ENCODE assay signal across 9 cellular contexts in genomic region chr11:59053387-59053786, GRCh38. TPM values are rescaled to one million over a fixed set of nuclear protein-coding genes. Genes with fewer than 3 reads are reported as not detected.
DNase-seq lines count a peak whose midpoint lies in the region; ATAC-seq and TF ChIP-seq lines count a peak whose summit lies in the region.
"Had no signal": no experiment of that assay in that cellular context is flagged by ENCODE, and none has a peak within 500 bp of the region (broad histone marks: within the 10 kb centered on the region; RNA-seq: fewer than 3 reads in every experiment).

No MANE protein-coding gene starts in this region.

- H3K27ac ChIP-seq in SK-N-SH (ENCODE audit: low read depth in 2 of 2, low read length in 1 of 2) (no peak overlapping the region), right cardiac atrium (ENCODE audit: low read length) (no peak overlapping the region), smooth muscle cell (ENCODE audit: low read depth) (no peak overlapping the region)
- H3K27ac ChIP-seq: skin epidermis had no signal

- DNase-seq in NCI-H446 (lab: John Stamatoyannopoulos, UW), result peak; percentile 24 to 67
- DNase-seq in NCI-H446 treated with DMSO at 0.1 percent for 48 hours (lab: John Stamatoyannopoulos, UW), result no peak
- peak; percentile 21 for DNase-seq in SK-N-SH
- peak; percentile 82 for DNase-seq in activated naive CD4-positive, alpha-beta T cell treated with anti-CD3 and anti-CD28 coated beads, Interleukin-2, amount 50 U/mL, for 16 hours
- DNase-seq in right cardiac atrium, result peak; percentile 68 to 85 (median 72)
- DNase-seq in smooth muscle cell (lab: John Stamatoyannopoulos, UW; ENCODE audit: unreplicated experiment), result no peak
- DNase-seq in GF-D8 (lab: John Stamatoyannopoulos, UW), result no peak

- POLR2A ChIA-PET in SK-N-SH (lab: Yijun Ruan, JAX), result interaction anchor here (1.0 kb wide), 1 partner anchor 82 kb away, joined by 3 read pairs; no protein-coding TSS in a partner anchor

- no peaks in the 10 kb centered on the region for H3F3A ChIP-seq in SK-N-SH (replicated peaks; ENCODE audit: insufficient read depth)
- H3F3A ChIP-seq in smooth muscle cell (ENCODE audit: low read depth), result no peaks in the 10 kb centered on the region

- H4K20me1 ChIP-seq in SK-N-SH (ENCODE audit: insufficient read depth), result no peaks in the 10 kb centered on the region
- H4K20me1 ChIP-seq in smooth muscle cell (ENCODE audit: low read depth), result no peaks in the 10 kb centered on the region

- no peaks in the 10 kb centered on the region for H3K9me2 ChIP-seq in SK-N-SH

- H3K4me2 ChIP-seq in SK-N-SH (no peak overlapping the region), smooth muscle cell (no peak overlapping the region)

- H2AFZ ChIP-seq in SK-N-SH (ENCODE audit: low read depth) (no peak overlapping the region), smooth muscle cell (ENCODE audit: low read depth) (no peak overlapping the region)

- no peaks in the 10 kb centered on the region; a peak in 1 of 4 replicates for H3K4me1 ChIP-seq in SK-N-SH (ENCODE audit: control insufficient read depth in 1 of 2, insufficient read depth in 2 of 2, low read depth in 1 of 2, low read length in 1 of 2)
- no peaks in the 10 kb centered on the region for H3K4me1 ChIP-seq in right cardiac atrium (ENCODE audit: control insufficient read depth, insufficient read depth, low read length)
- peaks cover 7% of the 10 kb centered on the region for H3K4me1 ChIP-seq in smooth muscle cell (ENCODE audit: low read depth)

- 0% methylated on average over 2 of the region's 2 CpGs for WGBS in SK-N-SH (ENCODE audit: low lambda C conversion rate)
- 32% methylated on average over 2 of the region's 2 CpGs for WGBS in right cardiac atrium
- 25% methylated on average over 2 of the region's 2 CpGs for WGBS in smooth muscle cell (ENCODE audit: low lambda C conversion rate)

- peak; percentile 74 for TF ChIP-seq CTCF in SK-N-SH (IDR thresholded peaks at IDR 0.05)
- peak; percentile 62 for TF ChIP-seq CTCF in smooth muscle cell (IDR thresholded peaks at IDR 0.05; ENCODE audit: borderline replicate concordance, insufficient read depth, poor library complexity, severe bottlenecking)

- ATAC-seq in HG02981 (IDR thresholded peaks at IDR 0.05; ENCODE audit: unreplicated experiment) (peak; percentile 51), right cardiac atrium (no peak)

- intact Hi-C loops in right cardiac atrium (cut with DNase I), result no loop called here

- TF ChIP-seq EP300 in SK-N-SH (IDR thresholded peaks at IDR 0.05; ENCODE audit: borderline replicate concordance in 1 of 2, low read depth in 1 of 2, low read length in 1 of 2), result no peak

- TF ChIP-seq RAD21 in SK-N-SH (IDR thresholded peaks at IDR 0.05; ENCODE audit: low read length), result peak; percentile 37; the same call in 1 of the 2 replicates

- no peaks in the 10 kb centered on the region for H3K79me2 ChIP-seq in SK-N-SH (ENCODE audit: insufficient read depth)
- H3K79me2 ChIP-seq in smooth muscle cell (ENCODE audit: low read depth), result no peaks in the 10 kb centered on the region

- CTCF ChIA-PET in SK-N-SH (lab: Yijun Ruan, JAX), result interaction anchor here (0.6 to 4.8 kb wide), 13 partner anchors 9 to 195 kb away, joined by 3 to 35 read pairs (median 3); partner anchors contain the start of gene GLYATL1

- no peak overlapping the region for H3K9ac ChIP-seq in SK-N-SH
- H3K9ac ChIP-seq in smooth muscle cell (ENCODE audit: low read depth), result no peak overlapping the region

- H3K4me3 ChIP-seq in SK-N-SH (ENCODE audit: low read depth in 2 of 2, low read length in 1 of 2) (no peak overlapping the region; a peak in 1 of 4 replicates), right cardiac atrium (ENCODE audit: low read length) (no peak overlapping the region), smooth muscle cell (no peak overlapping the region)
- H3K4me3 ChIP-seq: skin epidermis had no signal

- H3K36me3 ChIP-seq in SK-N-SH (replicated peaks in 1 of 2; ENCODE audit: control insufficient read depth in 1 of 2, insufficient read depth in 2 of 2, low read length in 1 of 2), result no peaks in the 10 kb centered on the region
- H3K36me3 ChIP-seq in smooth muscle cell (ENCODE audit: low read depth), result no peaks in the 10 kb centered on the region

- H3K9me3 ChIP-seq in SK-N-SH (no peaks in the 10 kb centered on the region), right cardiac atrium (ENCODE audit: control insufficient read depth, low read length) (no peaks in the 10 kb centered on the region), smooth muscle cell (replicated peaks; ENCODE audit: low read depth) (no peaks in the 10 kb centered on the region)

- no peaks in the 10 kb centered on the region; the same call in 1 of the 2 replicates for H3K27me3 ChIP-seq in SK-N-SH (ENCODE audit: insufficient read depth)
- H3K27me3 ChIP-seq in right cardiac atrium (ENCODE audit: control insufficient read depth, insufficient read depth), result no peaks in the 10 kb centered on the region
- peaks cover 4% of the 10 kb centered on the region for H3K27me3 ChIP-seq in smooth muscle cell (ENCODE audit: low read depth)

TF ChIP-seq in SK-N-SH, 30 proteins besides CTCF, POLR2A, EP300 and RAD21:
- TF ChIP-seq SMC3 (IDR thresholded peaks at IDR 0.05; ENCODE audit: low read depth, low read length), result peak; percentile 50
- no peak for TF ChIP-seq YY1 (IDR thresholded peaks at IDR 0.05; ENCODE audit: low read depth)

RNA-seq across cellular contexts. Expression of gene GLYATL1B, which starts 32.7 kb away (rescaled TPM):
- not detected in 2 replicates for polyA plus RNA-seq in SK-N-SH (2012; rRNA removed)
- polyA plus RNA-seq in SK-N-SH (2012; cell fraction: cytosol; rRNA removed), result not detected in 2 replicates
- not detected in 2 replicates for polyA plus RNA-seq in SK-N-SH (2012; cell fraction: nucleus; rRNA removed)
- total RNA-seq in right cardiac atrium, result not detected
- not detected for polyA plus RNA-seq in right cardiac atrium
- not detected in 2 replicates for total RNA-seq in smooth muscle cell
- polyA plus RNA-seq in smooth muscle cell, result not detected in 2 replicates

RNA-seq across cellular contexts. Expression of gene FAM111B, which starts 53.6 kb away (rescaled TPM):
- polyA plus RNA-seq in SK-N-SH (2012; rRNA removed) (0.94 and 1.0 TPM in 2 replicates), right cardiac atrium (0.05 TPM), smooth muscle cell (2.4 and 5.8 TPM in 2 replicates)
- polyA plus RNA-seq in SK-N-SH (2012; cell fraction: cytosol; rRNA removed), result 1.2 and 1.4 TPM in 2 replicates
- 0.36 and 0.49 TPM in 2 replicates for polyA plus RNA-seq in SK-N-SH (2012; cell fraction: nucleus; rRNA removed)
- total RNA-seq in right cardiac atrium (1 to 10 TPM in 1 of 4 donors, under 1 TPM in 2, not detected in 1; 0.17 to 2.5 (median 0.91) TPM), smooth muscle cell (6.5 and 7.1 TPM in 2 replicates)

Comparison
In these comparisons a context has a peak if more than half of its experiments do, and no peak if none do; other contexts are left out.
1. DNase-seq: peak in NCI-H446 (2 of 2), SK-N-SH (single experiment), activated naive CD4-positive, alpha-beta T cell treated with anti-CD3 and anti-CD28 coated beads, Interleukin-2, amount 50 U/mL, for 16 hours (single experiment) and right cardiac atrium (3 of 3); none in NCI-H446 treated with DMSO at 0.1 percent for 48 hours (single experiment), smooth muscle cell (single experiment) and GF-D8 (single experiment).